In genomic region chr4:161920304-161921052, GRCh38 we compare ENCODE assay signal across 18 cellular contexts.
"Had no signal": no experiment of that assay in that cellular context is flagged by ENCODE, and none has a peak within 500 bp of the region (broad histone marks: within the 10 kb centered on the region; RNA-seq: fewer than 3 reads in every experiment).

No MANE protein-coding gene starts in this region.

- ATAC-seq: activated CD8-positive, alpha-beta memory T cell treated with anti-CD3 and anti-CD28 coated beads, Interleukin-2, amount 10 ng/mL, durations not matched to agents 7 days and 5 days; activated naive CD8-positive, alpha-beta T cell treated with anti-CD3 and anti-CD28 coated beads, Interleukin-2, amount 50 U/mL, for 24 hours; gastroesophageal sphincter; left cardiac atrium had no signal

- H3K36me3 Mint-ChIP-seq: activated CD8-positive, alpha-beta memory T cell treated with anti-CD3 and anti-CD28 coated beads, Interleukin-2, amount 10 ng/mL, durations not matched to agents 7 days and 5 days; naive B cell; type B pancreatic cell had no signal

- H3K27me3 Mint-ChIP-seq: activated CD4-positive, alpha-beta memory T cell treated with anti-CD3 and anti-CD28 coated beads, Interleukin-2, amount 10 ng/mL, durations not matched to agents 7 days and 5 days; activated CD4-positive, alpha-beta T cell treated with anti-CD3 and anti-CD28 coated beads, Interleukin-2, amount 10 ng/mL, durations not matched to agents 24 days and 14 days; activated CD8-positive, alpha-beta memory T cell treated with anti-CD3 and anti-CD28 coated beads, Interleukin-2, amount 10 ng/mL, durations not matched to agents 7 days and 5 days; activated naive CD8-positive, alpha-beta T cell treated with anti-CD3 and anti-CD28 coated beads, Interleukin-2, amount 50 U/mL, for 24 hours; naive B cell; type B pancreatic cell had no signal

- H3K4me1 ChIP-seq: gastroesophageal sphincter, vagina had no signal

- H3K27ac ChIP-seq: epithelial cell of prostate, gastroesophageal sphincter, thoracic aorta, vagina had no signal

- H3K4me3 Mint-ChIP-seq: activated CD4-positive, alpha-beta memory T cell treated with anti-CD3 and anti-CD28 coated beads, Interleukin-2, amount 10 ng/mL, durations not matched to agents 7 days and 5 days; activated CD4-positive, alpha-beta T cell treated with anti-CD3 and anti-CD28 coated beads, Interleukin-2, amount 10 ng/mL, durations not matched to agents 24 days and 14 days; activated CD8-positive, alpha-beta memory T cell treated with anti-CD3 and anti-CD28 coated beads, Interleukin-2, amount 10 ng/mL, durations not matched to agents 7 days and 5 days; activated naive CD8-positive, alpha-beta T cell treated with anti-CD3 and anti-CD28 coated beads, Interleukin-2, amount 50 U/mL, for 24 hours; naive B cell; neural crest cell; type B pancreatic cell had no signal

- H3K9me3 ChIP-seq: gastroesophageal sphincter, thoracic aorta, vagina had no signal

- H3K27ac Mint-ChIP-seq: activated CD4-positive, alpha-beta memory T cell treated with anti-CD3 and anti-CD28 coated beads, Interleukin-2, amount 10 ng/mL, durations not matched to agents 7 days and 5 days; activated CD4-positive, alpha-beta T cell treated with anti-CD3 and anti-CD28 coated beads, Interleukin-2, amount 10 ng/mL, durations not matched to agents 24 days and 14 days; activated CD8-positive, alpha-beta memory T cell treated with anti-CD3 and anti-CD28 coated beads, Interleukin-2, amount 10 ng/mL, durations not matched to agents 7 days and 5 days; activated naive CD8-positive, alpha-beta T cell treated with anti-CD3 and anti-CD28 coated beads, Interleukin-2, amount 50 U/mL, for 24 hours; naive B cell; type B pancreatic cell had no signal

- H3K27me3 ChIP-seq: gastroesophageal sphincter, vagina had no signal

- H3K4me1 Mint-ChIP-seq: activated CD4-positive, alpha-beta memory T cell treated with anti-CD3 and anti-CD28 coated beads, Interleukin-2, amount 10 ng/mL, durations not matched to agents 7 days and 5 days; activated CD4-positive, alpha-beta T cell treated with anti-CD3 and anti-CD28 coated beads, Interleukin-2, amount 10 ng/mL, durations not matched to agents 24 days and 14 days; activated CD8-positive, alpha-beta memory T cell treated with anti-CD3 and anti-CD28 coated beads, Interleukin-2, amount 10 ng/mL, durations not matched to agents 7 days and 5 days; activated naive CD8-positive, alpha-beta T cell treated with anti-CD3 and anti-CD28 coated beads, Interleukin-2, amount 50 U/mL, for 24 hours; naive B cell had no signal

- H3K4me3 ChIP-seq: gastroesophageal sphincter, thoracic aorta, vagina had no signal

- H3K9me3 Mint-ChIP-seq: activated CD4-positive, alpha-beta memory T cell treated with anti-CD3 and anti-CD28 coated beads, Interleukin-2, amount 10 ng/mL, durations not matched to agents 7 days and 5 days; activated CD4-positive, alpha-beta T cell treated with anti-CD3 and anti-CD28 coated beads, Interleukin-2, amount 10 ng/mL, durations not matched to agents 24 days and 14 days; neural crest cell; type B pancreatic cell had no signal

- H3K36me3 ChIP-seq: gastroesophageal sphincter, thoracic aorta, vagina had no signal

- DNase-seq: activated CD4-positive, alpha-beta memory T cell treated with anti-CD3 and anti-CD28 coated beads, Interleukin-2, amount 10 ng/mL, durations not matched to agents 7 days and 5 days; activated CD4-positive, alpha-beta T cell treated with anti-CD3 and anti-CD28 coated beads, Interleukin-2, amount 10 ng/mL, durations not matched to agents 24 days and 14 days; activated CD8-positive, alpha-beta memory T cell treated with anti-CD3 and anti-CD28 coated beads, Interleukin-2, amount 10 ng/mL, durations not matched to agents 7 days and 5 days; activated effector memory CD4-positive, alpha-beta T cell treated with anti-CD3 and anti-CD28 coated beads, Interleukin-2, amount 50 U/mL, for 16 hours; activated naive CD4-positive, alpha-beta T cell treated with anti-CD3 and anti-CD28 coated beads, Interleukin-2, amount 50 U/mL, for 16 hours; activated naive CD8-positive, alpha-beta T cell treated with anti-CD3 and anti-CD28 coated beads, Interleukin-2, amount 50 U/mL, for 24 hours; activated T-cell treated with anti-CD3 and anti-CD28 coated beads for 4 hours; head of caudate nucleus; left cardiac atrium; naive B cell; stimulated activated CD4-positive, alpha-beta T cell treated with anti-CD3 and anti-CD28 coated beads, Interleukin-2, amount 100 ng/mL, for 48 hours; stimulated activated naive CD4-positive, alpha-beta T cell treated with Interleukin-2 at 50 U/mL for 16 hours had no signal
